In the genomic region with DNA sequence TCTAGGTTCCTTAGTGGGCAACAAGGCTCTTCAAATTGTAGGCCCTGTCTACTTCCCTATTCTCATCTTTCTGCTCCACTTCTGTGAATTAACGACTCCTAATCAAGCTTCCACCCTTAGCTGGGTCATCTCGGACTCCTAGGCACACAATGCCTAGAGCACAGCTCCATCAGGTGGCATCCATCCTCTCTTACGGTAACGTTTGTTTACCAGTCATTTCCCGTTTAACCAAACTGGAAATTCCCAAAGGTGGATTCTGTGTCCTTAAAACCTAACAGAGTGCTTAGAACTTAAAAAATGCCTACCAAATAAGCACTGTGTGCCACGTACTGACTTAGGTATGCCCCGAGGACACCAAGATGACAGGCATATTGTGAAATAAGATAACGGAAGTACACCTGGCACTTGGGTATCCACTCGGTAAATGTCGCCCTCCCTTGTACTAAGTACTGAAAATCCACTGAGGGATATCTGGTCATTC, we compare ENCODE assay signal across 8 cellular contexts.
DNase-seq lines count a peak whose midpoint lies in the region; ATAC-seq and TF ChIP-seq lines count a peak whose summit lies in the region.

No MANE protein-coding gene starts in this region.

- peak overlapping the region; percentile 78 to 91 (median 88) for H3K9ac ChIP-seq in BLaER1 treated with 17β-estradiol and CSF1 and Interleukin-3, amounts not matched to agents 10 nM and 100 nM
- no peak overlapping the region for H3K9ac ChIP-seq in parathyroid adenoma

- H3K36me3 ChIP-seq in BLaER1 treated with 17β-estradiol and CSF1 and Interleukin-3, amounts not matched to agents 10 nM and 100 nM: peaks cover 8 to 17% (median 15%) of the 10 kb centered on the region in 11 experiments
- peaks cover 19% of the 10 kb centered on the region for H3K36me3 ChIP-seq in HAP-1 (replicated peaks)
- H3K36me3 ChIP-seq in parathyroid adenoma (ENCODE audit: control insufficient read depth, insufficient read depth, low read length): no peaks in the 10 kb centered on the region

- TF ChIP-seq CTCF in parathyroid adenoma (IDR thresholded peaks at IDR 0.05): no peak

- no peak overlapping the region for H2AFZ ChIP-seq in parathyroid adenoma

- no peaks in the 10 kb centered on the region for H3K9me3 ChIP-seq in BLaER1 treated with 17β-estradiol and CSF1 and Interleukin-3, amounts not matched to agents 10 nM and 100 nM (replicated peaks in 1 of 11)
- H3K9me3 ChIP-seq in HAP-1: no peaks in the 10 kb centered on the region
- no peaks in the 10 kb centered on the region for H3K9me3 ChIP-seq in parathyroid adenoma (ENCODE audit: control insufficient read depth, low read length)

- H3K79me2 ChIP-seq in parathyroid adenoma: peaks cover 42% of the 10 kb centered on the region

- H3K4me3 ChIP-seq in BLaER1 treated with 17β-estradiol and CSF1 and Interleukin-3, amounts not matched to agents 10 nM and 100 nM: peak overlapping the region; percentile 72 to 88 (median 78)
- H3K4me3 ChIP-seq in HAP-1: peak overlapping the region; percentile 85
- peak overlapping the region; percentile 78 for H3K4me3 ChIP-seq in parathyroid adenoma (ENCODE audit: low read depth, low read length)

- H3K27ac ChIP-seq in BLaER1 treated with 17β-estradiol and CSF1 and Interleukin-3, amounts not matched to agents 10 nM and 100 nM: peak overlapping the region; percentile 20 to 93 (median 87); a peak in 21 of 22 replicates
- peak overlapping the region; percentile 80 for H3K27ac ChIP-seq in parathyroid adenoma

- H3K4me1 ChIP-seq in BLaER1 treated with 17β-estradiol and CSF1 and Interleukin-3, amounts not matched to agents 10 nM and 100 nM: peaks cover 52 to 60% (median 55%) of the 10 kb centered on the region in 10 experiments
- peaks cover 28% of the 10 kb centered on the region for H3K4me1 ChIP-seq in HAP-1
- H3K4me1 ChIP-seq in parathyroid adenoma: peaks cover 12% of the 10 kb centered on the region

- no peak for DNase-seq in HAP-1 (ENCODE audit: low spot score in 2 of 2)
- peak; percentile 79 for DNase-seq in SKM-1 treated with dmso at 0.1 percent for 144 hours (lab: John Stamatoyannopoulos, UW; ENCODE audit: unreplicated experiment)
- peak; percentile 41 to 51 for DNase-seq in erythroblast (lab: John Stamatoyannopoulos, UW)
- DNase-seq in NCI-H446 treated with DMSO at 0.1 percent for 48 hours (lab: John Stamatoyannopoulos, UW): no peak
- DNase-seq in Ammon's horn (ENCODE audit: low spot score): no peak

- in situ Hi-C loops in HAP-1 (cut with MboI; ENCODE audit: low sequenced_read_pairs): no loop called here

- TF ChIP-seq POLR2A in erythroblast (IDR thresholded peaks at IDR 0.05; ENCODE audit: low read length): no peak

- H3K4me2 ChIP-seq in BLaER1 treated with 17β-estradiol and CSF1 and Interleukin-3, amounts not matched to agents 10 nM and 100 nM: peak overlapping the region; percentile 92 to 99 (median 97)
- peak overlapping the region; percentile 84 for H3K4me2 ChIP-seq in parathyroid adenoma (ENCODE audit: low read length)

- peaks cover 37 to 57% (median 46%) of the 10 kb centered on the region in 11 experiments for H4K20me1 ChIP-seq in BLaER1 treated with 17β-estradiol and CSF1 and Interleukin-3, amounts not matched to agents 10 nM and 100 nM

- no peaks in the 10 kb centered on the region for H3K27me3 ChIP-seq in BLaER1 treated with 17β-estradiol and CSF1 and Interleukin-3, amounts not matched to agents 10 nM and 100 nM
- no peaks in the 10 kb centered on the region for H3K27me3 ChIP-seq in HAP-1 (ENCODE audit: low read depth)
- no peaks in the 10 kb centered on the region for H3K27me3 ChIP-seq in parathyroid adenoma (ENCODE audit: control insufficient read depth, insufficient read depth, low read length)

- ATAC-seq in HG02884 (IDR thresholded peaks at IDR 0.05; ENCODE audit: unreplicated experiment): no peak

Comparison
In these comparisons a context has a peak if more than half of its experiments do, and no peak if none do; other contexts are left out.
1. DNase-seq: peak in SKM-1 treated with dmso at 0.1 percent for 144 hours (single experiment) and erythroblast (2 of 2); none in HAP-1 (0 of 2), NCI-H446 treated with DMSO at 0.1 percent for 48 hours (single experiment) and Ammon's horn (single experiment).
2. Peak in every context shown above with its lines, with median percentiles within 50 percentile points of each other: H3K4me3 ChIP-seq.